In genomic region chr3:38573606-38574005, GRCh38 we compare ENCODE assay signal across 22 cellular contexts.
DNase-seq lines count a peak whose midpoint lies in the region; ATAC-seq and TF ChIP-seq lines count a peak whose summit lies in the region.
"Had no signal": no experiment of that assay in that cellular context is flagged by ENCODE, and none has a peak within 500 bp of the region (broad histone marks: within the 10 kb centered on the region; RNA-seq: fewer than 3 reads in every experiment).

No MANE protein-coding gene starts in this region.

- H3K27ac Mint-ChIP-seq in activated CD4-positive, alpha-beta memory T cell treated with anti-CD3 and anti-CD28 coated beads for 36 hours, result no peak overlapping the region
- H3K27ac Mint-ChIP-seq: naive B cell; stimulated activated naive B cell treated with anti-CD40 and anti-IgM and Interleukin-4, amounts not matched to agents 10 μg/mL and 1 μg/mL and 100 μg/mL, for 72 hours had no signal

- POLR2A ChIA-PET in activated CD4-positive, alpha-beta memory T cell treated with anti-CD3 and anti-CD28 coated beads for 36 hours (lab: Charles Lee), result no interaction called here

- H3K36me3 Mint-ChIP-seq in activated CD4-positive, alpha-beta memory T cell treated with anti-CD3 and anti-CD28 coated beads for 36 hours, result no peaks in the 10 kb centered on the region
- H3K36me3 Mint-ChIP-seq: naive B cell; stimulated activated naive B cell treated with anti-CD40 and anti-IgM and Interleukin-4, amounts not matched to agents 10 μg/mL and 1 μg/mL and 100 μg/mL, for 72 hours had no signal

- TF ChIP-seq EP300 in stomach (IDR thresholded peaks at IDR 0.05), result no peak

- H3K27me3 ChIP-seq in stomach, result no peaks in the 10 kb centered on the region
- H3K27me3 ChIP-seq: BLaER1 treated with 17β-estradiol and CSF1 and Interleukin-3, amounts not matched to agents 10 nM and 100 nM; MG63; SJSA1 had no signal

- H3K4me3 Mint-ChIP-seq in activated CD4-positive, alpha-beta memory T cell treated with anti-CD3 and anti-CD28 coated beads for 36 hours, result no peak overlapping the region
- H3K4me3 Mint-ChIP-seq: naive B cell; stimulated activated naive B cell treated with anti-CD40 and anti-IgM and Interleukin-4, amounts not matched to agents 10 μg/mL and 1 μg/mL and 100 μg/mL, for 72 hours had no signal

- intact Hi-C loops in activated CD4-positive, alpha-beta memory T cell treated with anti-CD3 and anti-CD28 coated beads for 36 hours (cut with micrococcal nuclease), result no loop called here
- intact Hi-C loops in left ventricle myocardium superior (cut with micrococcal nuclease) (no loop called here), stomach (cut with DNase I; ENCODE audit: low total_unique reads) (no loop called here)

- no peaks in the 10 kb centered on the region for H3K4me1 ChIP-seq in stomach
- H3K4me1 ChIP-seq: Caco-2, SJSA1 had no signal

- no peak overlapping the region for H3K27ac ChIP-seq in stomach
- H3K27ac ChIP-seq: BLaER1 treated with 17β-estradiol and CSF1 and Interleukin-3, amounts not matched to agents 10 nM and 100 nM; SJSA1 had no signal

- TF ChIP-seq CTCF in stomach (IDR thresholded peaks at IDR 0.05), result no peak

- H3K4me3 ChIP-seq in stomach, result no peak overlapping the region
- H3K4me3 ChIP-seq: BLaER1 treated with 17β-estradiol and CSF1 and Interleukin-3, amounts not matched to agents 10 nM and 100 nM; MG63; SJSA1; smooth muscle cell had no signal

- WGBS in stomach, 5 donors, result 72 to 76% (median 73%) methylated on average over 3 of the region's 3 CpGs

- ATAC-seq in left ventricle myocardium superior (peak; percentile 24), HG03378 (IDR thresholded peaks at IDR 0.05; ENCODE audit: unreplicated experiment) (no peak)
- ATAC-seq: Panc1; stimulated activated naive B cell treated with anti-CD40 and anti-IgM and Interleukin-4, amounts not matched to agents 10 μg/mL and 1 μg/mL and 100 μg/mL, for 72 hours had no signal

- no peaks in the 10 kb centered on the region for H3K4me1 Mint-ChIP-seq in activated CD4-positive, alpha-beta memory T cell treated with anti-CD3 and anti-CD28 coated beads for 36 hours (ENCODE audit: low read depth)
- H3K4me1 Mint-ChIP-seq: naive B cell had no signal

- no peak for TF ChIP-seq POLR2A in stomach (IDR thresholded peaks at IDR 0.05)

- no peaks in the 10 kb centered on the region for H3K36me3 ChIP-seq in stomach
- H3K36me3 ChIP-seq: BLaER1 treated with 17β-estradiol and CSF1 and Interleukin-3, amounts not matched to agents 10 nM and 100 nM; MG63; SJSA1 had no signal

- H3K9me3 Mint-ChIP-seq in activated CD4-positive, alpha-beta memory T cell treated with anti-CD3 and anti-CD28 coated beads for 36 hours, result peaks cover 3% of the 10 kb centered on the region

- no peaks in the 10 kb centered on the region for H3K27me3 Mint-ChIP-seq in activated CD4-positive, alpha-beta memory T cell treated with anti-CD3 and anti-CD28 coated beads for 36 hours

- DNase-seq in activated effector memory CD4-positive, alpha-beta T cell treated with anti-CD3 and anti-CD28 coated beads, Interleukin-2, amount 50 U/mL, for 16 hours, result peak; percentile 25
- no peak for DNase-seq in activated effector memory CD4-positive, alpha-beta T cell treated with Interleukin-2 at 50 U/mL for 16 hours
- DNase-seq in activated CD4-positive, alpha-beta memory T cell treated with anti-CD3 and anti-CD28 coated beads for 36 hours, result peak; percentile 3
- DNase-seq in left ventricle myocardium superior (no peak), stomach (peak; percentile 8), T-helper 9 cell (no peak), iPS-NIHi7 (ENCODE audit: extremely low spot score) (no peak)
- DNase-seq: activated CD4-positive, alpha-beta T cell treated with anti-CD3 and anti-CD28 coated beads for 4 hours; Caco-2; KBM-7; mesendoderm; MG63; naive B cell; NCI-H1417; NCI-H510A; NK-92 treated with Interleukin-12 subunit alpha and Interleukin-12 subunit beta, amount 100 ng/mL, for 24 hours; stimulated activated naive B cell treated with anti-CD40 and anti-IgM and Interleukin-4, amounts not matched to agents 10 μg/mL and 1 μg/mL and 100 μg/mL, for 72 hours had no signal

- CTCF ChIA-PET in activated CD4-positive, alpha-beta memory T cell treated with anti-CD3 and anti-CD28 coated beads for 36 hours (lab: Charles Lee), result no interaction called here

- peaks cover 0 to 12% (median 7%) of the 10 kb centered on the region in 4 donors for H3K9me3 ChIP-seq in stomach
- H3K9me3 ChIP-seq: Caco-2, MG63, SJSA1 had no signal

Comparison
In these comparisons a context has a peak if more than half of its experiments do, and no peak if none do; other contexts are left out.
1. DNase-seq: peak in activated effector memory CD4-positive, alpha-beta T cell treated with anti-CD3 and anti-CD28 coated beads, Interleukin-2, amount 50 U/mL, for 16 hours (single experiment), activated CD4-positive, alpha-beta memory T cell treated with anti-CD3 and anti-CD28 coated beads for 36 hours (single experiment) and stomach (single experiment); none in activated effector memory CD4-positive, alpha-beta T cell treated with Interleukin-2 at 50 U/mL for 16 hours (single experiment), left ventricle myocardium superior (single experiment), T-helper 9 cell (single experiment) and iPS-NIHi7 (single experiment).